Comparison of ENCODE assay signal across 8 cellular contexts in the genomic region with DNA sequence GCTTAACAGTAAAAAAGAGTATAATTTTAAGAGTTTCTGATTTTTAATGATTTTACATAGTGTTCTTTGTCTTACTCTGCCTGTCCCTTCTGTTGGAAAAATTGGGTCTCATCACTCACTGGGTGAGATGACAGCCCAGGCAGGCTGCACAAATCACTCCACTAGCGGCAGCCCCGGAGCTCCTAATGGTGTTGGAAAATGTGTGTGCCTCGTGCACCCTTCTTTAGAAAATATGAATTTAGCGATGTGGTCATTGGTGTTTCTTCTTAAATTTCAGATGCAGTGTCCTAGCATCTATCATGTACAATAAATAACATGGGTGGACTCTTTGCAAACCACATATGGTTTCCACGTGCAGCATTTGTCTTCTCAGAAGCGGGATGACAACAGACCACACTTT.
"Had no signal": no experiment of that assay in that cellular context is flagged by ENCODE, and none has a peak within 500 bp of the region (broad histone marks: within the 10 kb centered on the region; RNA-seq: fewer than 3 reads in every experiment).

No MANE protein-coding gene starts in this region.

- H3K9ac ChIP-seq: GM23248 had no signal

- H3K36me3 ChIP-seq: HAP-1 had no signal

- H3K27ac ChIP-seq: GM23248, HL-60 had no signal

- H3K9me3 ChIP-seq: HAP-1 had no signal

- DNase-seq: GM23248, GOT3, H7, HFFc6 had no signal

- H2AFZ ChIP-seq: GM23248 had no signal

- H3K4me3 ChIP-seq: GM23248, HAP-1 had no signal

- ATAC-seq: HCT116, HepG2 had no signal
